Comparison of ENCODE assay signal across 31 cellular contexts in genomic region chr5:150848271-150848670, GRCh38. TPM values are rescaled to one million over a fixed set of nuclear protein-coding genes. Genes with fewer than 3 reads are reported as not detected.
"Had no signal": no experiment of that assay in that cellular context is flagged by ENCODE, and none has a peak within 500 bp of the region (broad histone marks: within the 10 kb centered on the region; RNA-seq: fewer than 3 reads in every experiment).

No MANE protein-coding gene starts in this region.

- H3K9me3 Mint-ChIP-seq: activated B cell treated with CpG ODN at 0.5 μM for 24 hours; activated T-cell treated with anti-CD3 and anti-CD28 coated beads, Interleukin-2, amount 50 U/mL, for 72 hours; nephron; stimulated activated effector memory CD8-positive, alpha-beta T cell treated with anti-CD3 and anti-CD28 coated beads, Interleukin-12 subunit alpha, Interleukin-12 subunit beta, amount 100 ng/mL, for 72 hours; stimulated activated naive CD8-positive, alpha-beta T cell treated with anti-CD3 and anti-CD28 coated beads, Interleukin-15, Interleukin-2, amounts not matched to agents 100 ng/mL and 50 ng/mL, for 24 hours; type B pancreatic cell had no signal

- H3K27me3 ChIP-seq: body of pancreas, dorsolateral prefrontal cortex, left lung, vagina had no signal

- FAIRE-seq: frontal cortex, islet of Langerhans had no signal

- H3K9me3 ChIP-seq: body of pancreas, left lung, lower lobe of right lung, vagina had no signal

- H3K27me3 Mint-ChIP-seq: activated B cell treated with CpG ODN at 0.5 μM for 24 hours; activated CD4-positive, alpha-beta T cell treated with anti-CD3 and anti-CD28 coated beads for 36 hours; stimulated activated naive CD8-positive, alpha-beta T cell treated with anti-CD3 and anti-CD28 coated beads, Interleukin-15, Interleukin-2, amounts not matched to agents 100 ng/mL and 50 ng/mL, for 24 hours had no signal

- H3K4me3 Mint-ChIP-seq: activated B cell treated with CpG ODN at 0.5 μM for 24 hours; activated CD4-positive, alpha-beta T cell treated with anti-CD3 and anti-CD28 coated beads for 36 hours; activated naive CD8-positive, alpha-beta T cell; nephron; stimulated activated effector memory CD8-positive, alpha-beta T cell treated with anti-CD3 and anti-CD28 coated beads, Interleukin-12 subunit alpha, Interleukin-12 subunit beta, amount 100 ng/mL, for 72 hours; stimulated activated naive CD8-positive, alpha-beta T cell treated with anti-CD3 and anti-CD28 coated beads, Interleukin-15, Interleukin-2, amounts not matched to agents 100 ng/mL and 50 ng/mL, for 24 hours; T-helper 2 cell treated with Interferon-gamma antibody and Interleukin-4, amounts not matched to agents 5 μg/mL and 100 μg/mL, for 36 hours; type B pancreatic cell had no signal

- DNase-seq: activated B cell treated with CpG ODN at 0.5 μM for 24 hours; activated CD4-positive, alpha-beta T cell treated with anti-CD3 and anti-CD28 coated beads for 36 hours; activated CD8-positive, alpha-beta T cell treated with anti-CD3 and anti-CD28 coated beads, Interleukin-2, amount 10 ng/mL, durations not matched to agents 7 days and 5 days; activated naive CD4-positive, alpha-beta T cell; activated T-cell treated with anti-CD3 and anti-CD28 coated beads for 4 hours; activated T-cell treated with anti-CD3 and anti-CD28 coated beads, Interleukin-2, amount 50 U/mL, for 72 hours; anterior cingulate cortex; body of pancreas; dorsolateral prefrontal cortex; effector memory CD4-positive, alpha-beta T cell; left lung; lower lobe of right lung; retina; stimulated activated CD4-positive, alpha-beta T cell treated with anti-CD3 and anti-CD28 coated beads, Interleukin-12 subunit alpha, Interleukin-12 subunit beta, amount 100 ng/mL, for 4 hours; stimulated activated CD4-positive, alpha-beta T cell treated with anti-CD3 and anti-CD28 coated beads, Interleukin-4, amount 100 ng/mL, for 1 hour; T-helper 1 cell had no signal

- H3K36me3 ChIP-seq: left lung, lower lobe of right lung, vagina had no signal

- H3K36me3 Mint-ChIP-seq: stimulated activated effector memory CD8-positive, alpha-beta T cell treated with anti-CD3 and anti-CD28 coated beads, Interleukin-12 subunit alpha, Interleukin-12 subunit beta, amount 100 ng/mL, for 72 hours; type B pancreatic cell had no signal

- H3K27ac ChIP-seq: body of pancreas, coronary artery, dorsolateral prefrontal cortex, left lung, lower lobe of right lung, skin epidermis, vagina had no signal

- H3K27ac Mint-ChIP-seq: activated B cell treated with CpG ODN at 0.5 μM for 24 hours; activated CD4-positive, alpha-beta T cell treated with anti-CD3 and anti-CD28 coated beads for 36 hours; activated naive CD8-positive, alpha-beta T cell; activated T-cell treated with anti-CD3 and anti-CD28 coated beads, Interleukin-2, amount 50 U/mL, for 72 hours; nephron; progenitor cell of endocrine pancreas; stimulated activated effector memory CD8-positive, alpha-beta T cell treated with anti-CD3 and anti-CD28 coated beads, Interleukin-12 subunit alpha, Interleukin-12 subunit beta, amount 100 ng/mL, for 72 hours; stimulated activated naive CD8-positive, alpha-beta T cell treated with anti-CD3 and anti-CD28 coated beads, Interleukin-15, Interleukin-2, amounts not matched to agents 100 ng/mL and 50 ng/mL, for 24 hours; T-helper 2 cell treated with Interferon-gamma antibody and Interleukin-4, amounts not matched to agents 5 μg/mL and 100 μg/mL, for 36 hours; type B pancreatic cell had no signal

- H3K4me3 ChIP-seq: body of pancreas, coronary artery, dorsolateral prefrontal cortex, left lung, lower lobe of right lung, skin epidermis, vagina had no signal

- H3K4me1 ChIP-seq: lower lobe of right lung, vagina had no signal

RNA-seq across cellular contexts. Expression of gene IRGM, which starts 1.9 kb away (rescaled TPM):
- total RNA-seq: body of pancreas, cardiac septum, frontal cortex, left lung, osteocyte, progenitor cell of endocrine pancreas, sciatic nerve had no signal
